ENCODE assay signal across 1 cellular context in genomic region chr7:13042605-13043236, GRCh38.
TF ChIP-seq lines count a peak whose summit lies in the region.

No MANE protein-coding gene starts in this region.

TF ChIP-seq in K562, 482 proteins besides CTCF, POLR2A, EP300 and RAD21 (continued from another document):
- no peak for TF ChIP-seq IRF2 (CRISPR knock-in tag; IDR thresholded peaks at IDR 0.05)
- TF ChIP-seq SREBF2 (CRISPR knock-in tag; IDR thresholded peaks at IDR 0.05), result no peak
- no peak for TF ChIP-seq ZNF696 (CRISPR knock-in tag; conservative IDR thresholded peaks at IDR 0.05)
- no peak for TF ChIP-seq MEF2A (IDR thresholded peaks at IDR 0.05; ENCODE audit: control insufficient read depth, low read depth, low read length)
- TF ChIP-seq ZNF134 (CRISPR knock-in tag; conservative IDR thresholded peaks at IDR 0.05), result no peak
- no peak for TF ChIP-seq ZNF444 (CRISPR knock-in tag; IDR thresholded peaks at IDR 0.05)
- no peak for TF ChIP-seq FOXK2 (conservative IDR thresholded peaks at IDR 0.05 in 1 of 2, IDR thresholded peaks at IDR 0.05 in 1 of 2; ENCODE audit: low read depth in 2 of 2)
